Comparison of ENCODE assay signal across 21 cellular contexts in genomic region chrX:149079805-149080406, GRCh38.
"Had no signal": no experiment of that assay in that cellular context is flagged by ENCODE, and none has a peak within 500 bp of the region (broad histone marks: within the 10 kb centered on the region; RNA-seq: fewer than 3 reads in every experiment).

No MANE protein-coding gene starts in this region.

- H3K36me3 ChIP-seq: left ventricle myocardium inferior, ovary, right atrium auricular region, right lobe of liver, tibial nerve, uterus had no signal

- H3K9me3 ChIP-seq: left ventricle myocardium inferior, mucosa of descending colon, ovary, right atrium auricular region, right lobe of liver, tibial nerve, uterus had no signal

- DNase-seq: islet precursor cell; left ventricle myocardium inferior; midbrain; mucosa of descending colon; naive thymus-derived CD4-positive, alpha-beta T cell; ovary; right lobe of liver; stimulated activated CD4-positive, alpha-beta T cell treated with anti-CD3 and anti-CD28 coated beads, Interleukin-1b, Interleukin-23, amount 100 ng/mL, for 48 hours; stimulated activated CD4-positive, alpha-beta T cell treated with anti-CD3 and anti-CD28 coated beads, Interleukin-2, amount 100 ng/mL, for 48 hours; stimulated activated CD4-positive, alpha-beta T cell treated with anti-CD3 and anti-CD28 coated beads, Interleukin-4, amount 100 ng/mL, for 4 hours; stimulated activated CD8-positive, alpha-beta memory T cell treated with anti-CD3 and anti-CD28 coated beads, Interleukin-4, amount 100 ng/mL, for 48 hours; stimulated activated naive CD4-positive, alpha-beta T cell treated with Interleukin-2 at 50 U/mL for 16 hours; stimulated activated naive CD8-positive, alpha-beta T cell treated with anti-CD3 and anti-CD28 coated beads, Interleukin-15, amount 100 ng/mL, for 72 hours; substantia nigra; uterus had no signal

- H3K4me1 ChIP-seq: left ventricle myocardium inferior, right atrium auricular region, right lobe of liver, uterus had no signal

- H3K27me3 ChIP-seq: ovary, right atrium auricular region, right lobe of liver, tibial nerve, uterus had no signal

- H3K27ac ChIP-seq: left ventricle myocardium inferior, ovary, right atrium auricular region, right lobe of liver, tibial nerve, uterus had no signal

- H3K4me2 ChIP-seq: smooth muscle cell had no signal

- ATAC-seq: mucosa of descending colon; naive thymus-derived CD4-positive, alpha-beta T cell; natural killer cell treated with Interleukin-12 subunit alpha and Interleukin-12 subunit beta and Interleukin-15 and Interleukin-18, amount 100 ng/mL, for 72 hours; right lobe of liver; stimulated activated memory B cell treated with anti-CD40 and anti-IgM and Interleukin-4, amounts not matched to agents 10 μg/mL and 1 μg/mL and 100 μg/mL, for 72 hours; stimulated activated naive CD8-positive, alpha-beta T cell treated with anti-CD3 and anti-CD28 coated beads, Interleukin-15, amount 100 ng/mL, for 72 hours had no signal

- H3K4me3 ChIP-seq: left ventricle myocardium inferior, lung, mucosa of descending colon, ovary, right atrium auricular region, right lobe of liver, smooth muscle cell, tibial nerve, uterus had no signal
